Comparison of ENCODE assay signal across 1 cellular context in genomic region chr9:128893354-128893753, GRCh38.
TF ChIP-seq lines count a peak whose summit lies in the region.

No MANE protein-coding gene starts in this region.

TF ChIP-seq in H1, 55 proteins besides CTCF, POLR2A, EP300 and RAD21:
- TF ChIP-seq SUZ12 (IDR thresholded peaks at IDR 0.05; ENCODE audit: low read length) (no peak), KDM5A (IDR thresholded peaks at IDR 0.05; ENCODE audit: low read length) (no peak), EGR1 (IDR thresholded peaks at IDR 0.05; ENCODE audit: borderline replicate concordance, low read depth, low read length) (no peak), YY1 (IDR thresholded peaks at IDR 0.05; ENCODE audit: low read depth, low read length) (no peak), CHD7 (IDR thresholded peaks at IDR 0.05; ENCODE audit: insufficient replicate concordance, low read length) (no peak), RXRA (IDR thresholded peaks at IDR 0.05; ENCODE audit: insufficient read depth, low read depth, low read length) (no peak), MAX (IDR thresholded peaks at IDR 0.05) (no peak), GABPA (IDR thresholded peaks at IDR 0.05; ENCODE audit: borderline replicate concordance, insufficient read depth, low read length) (no peak), RBBP5 (IDR thresholded peaks at IDR 0.05; ENCODE audit: borderline replicate concordance, low read depth, low read length) (no peak), TEAD4 (IDR thresholded peaks at IDR 0.05; ENCODE audit: low read depth, low read length) (no peak)
